In genomic region chr5:32123058-32123805, GRCh38 we compare ENCODE assay signal across 1 cellular context.
TF ChIP-seq lines count a peak whose summit lies in the region.

No MANE protein-coding gene starts in this region.

TF ChIP-seq in IMR-90, 13 proteins besides CTCF, POLR2A, EP300 and RAD21 (continued from another document):
- no peak for TF ChIP-seq RFX5 (IDR thresholded peaks at IDR 0.05; ENCODE audit: low read depth, low read length)
